Comparison of ENCODE assay signal across 20 cellular contexts in genomic region chr13:112947796-112948195, GRCh38. TPM values are rescaled to one million over a fixed set of nuclear protein-coding genes. Genes with fewer than 3 reads are reported as not detected.
DNase-seq lines count a peak whose midpoint lies in the region; FAIRE-seq and TF ChIP-seq lines count a peak whose summit lies in the region.
"Had no signal": no experiment of that assay in that cellular context is flagged by ENCODE, and none has a peak within 500 bp of the region (broad histone marks: within the 10 kb centered on the region; RNA-seq: fewer than 3 reads in every experiment).

No MANE protein-coding gene starts in this region.

- no CpG with 5 or more reads among the region's 4 CpGs for WGBS in trophoblast cell (ENCODE audit: extremely low coverage, insufficient coverage, insufficient read length)

- no peak overlapping the region for H4K91ac ChIP-seq in trophoblast cell (ENCODE audit: low read depth, low read length)

- no peak overlapping the region for H3K14ac ChIP-seq in trophoblast cell (ENCODE audit: low read length)

- H3K4me3 ChIP-seq in trophoblast cell (ENCODE audit: low read depth, low read length) (no peak overlapping the region), colonic mucosa (no peak overlapping the region)
- H3K4me3 ChIP-seq: BLaER1 treated with 17β-estradiol and CSF1 and Interleukin-3, amounts not matched to agents 10 nM and 100 nM; K562 had no signal

- no peak overlapping the region for H3K4me2 ChIP-seq in trophoblast cell (ENCODE audit: low read length)
- H3K4me2 ChIP-seq: BLaER1 treated with 17β-estradiol and CSF1 and Interleukin-3, amounts not matched to agents 10 nM and 100 nM had no signal

- H3K9me3 ChIP-seq in trophoblast cell (ENCODE audit: insufficient read depth, low read depth, low read length) = peaks cover 7% of the 10 kb centered on the region
- no peaks in the 10 kb centered on the region for H3K9me3 ChIP-seq in colonic mucosa

- H3K4me1 ChIP-seq in trophoblast cell (ENCODE audit: control insufficient read depth in 1 of 2, insufficient read depth in 2 of 2, low read length in 2 of 2) = peaks cover 3 to 5% of the 10 kb centered on the region in 2 experiments
- no peaks in the 10 kb centered on the region for H3K4me1 ChIP-seq in colonic mucosa

- in situ Hi-C loops in G401 (cut with HindIII; ENCODE audit: low sequenced_read_pairs) = no loop called here

- H3K4ac ChIP-seq in trophoblast cell (ENCODE audit: low read depth, low read length) = no peak overlapping the region

- H3K27ac ChIP-seq in trophoblast cell (ENCODE audit: low read depth, low read length) (no peak overlapping the region), colonic mucosa (no peak overlapping the region)
- H3K27ac ChIP-seq: BLaER1 treated with 17β-estradiol and CSF1 and Interleukin-3, amounts not matched to agents 10 nM and 100 nM had no signal

- H2AFZ ChIP-seq in trophoblast cell (ENCODE audit: insufficient read depth, low read length, poor library complexity) = no peak overlapping the region

- no peak for TF ChIP-seq CTCF in colonic mucosa (IDR thresholded peaks at IDR 0.05)

- H3K27me3 ChIP-seq in trophoblast cell (ENCODE audit: insufficient read depth, low read length) (no peaks in the 10 kb centered on the region), colonic mucosa (no peaks in the 10 kb centered on the region)

- FAIRE-seq in urothelium cell line (lab: Jason Lieb, UNC) = peak; percentile 23
- FAIRE-seq: G401.6, GM12891, H1, K562 had no signal

- DNase-seq in G401 (ENCODE audit: low spot score) (peak; percentile 80), islet precursor cell (peak; percentile 48), trophoblast cell (no peak), urothelium cell line (ENCODE audit: low spot score) (no peak), HuH-7.5 (ENCODE audit: low spot score) (no peak), colonic mucosa (no peak), HuH-7 (ENCODE audit: low spot score) (no peak)
- DNase-seq: Calu3; CD8-positive, alpha-beta T cell; DMS 273 treated with DMSO at 0.1 percent for 48 hours; DMS53; DND-41; EL; H9; IMR-90 had no signal

- no peak overlapping the region for H2AK5ac ChIP-seq in trophoblast cell (ENCODE audit: low read length)

- no peaks in the 10 kb centered on the region for H3K79me1 ChIP-seq in trophoblast cell (ENCODE audit: low read length)

- H4K8ac ChIP-seq in trophoblast cell (ENCODE audit: low read depth, low read length) = no peak overlapping the region

- peak overlapping the region; percentile 84 for H3K23ac ChIP-seq in trophoblast cell (ENCODE audit: low read length)

- H3K79me2 ChIP-seq in trophoblast cell (ENCODE audit: control insufficient read depth, insufficient read depth, low read length, poor library complexity) = no peaks in the 10 kb centered on the region

- no peak overlapping the region for H2BK5ac ChIP-seq in trophoblast cell (ENCODE audit: low read depth, low read length, poor library complexity)

- H3K36me3 ChIP-seq in trophoblast cell (ENCODE audit: control insufficient read depth in 1 of 2, insufficient read depth in 2 of 2, low read length in 2 of 2) (no peaks in the 10 kb centered on the region), colonic mucosa (no peaks in the 10 kb centered on the region)
- H3K36me3 ChIP-seq: BLaER1 treated with 17β-estradiol and CSF1 and Interleukin-3, amounts not matched to agents 10 nM and 100 nM had no signal

- peak overlapping the region; percentile 50 for H3K9ac ChIP-seq in trophoblast cell (ENCODE audit: low read length)
- no peak overlapping the region for H3K9ac ChIP-seq in colonic mucosa (ENCODE audit: low read depth in 2 of 2, low read length in 2 of 2)
- H3K9ac ChIP-seq: BLaER1 treated with 17β-estradiol and CSF1 and Interleukin-3, amounts not matched to agents 10 nM and 100 nM had no signal

- intact Hi-C loops in colonic mucosa (cut with DNase I) = no loop called here

- H2BK12ac ChIP-seq in trophoblast cell (ENCODE audit: low read length) = no peak overlapping the region

- H4K12ac ChIP-seq in trophoblast cell (ENCODE audit: low read depth, low read length) = no peak overlapping the region

- no peak overlapping the region for H2BK120ac ChIP-seq in trophoblast cell (ENCODE audit: insufficient read depth, low read length, poor library complexity)

- H3K18ac ChIP-seq in trophoblast cell (ENCODE audit: low read length) = no peak overlapping the region

RNA-seq across cellular contexts. Expression of gene MCF2L, which starts 21.2 kb away (rescaled TPM):
- 2.8 and 4.7 TPM in 2 replicates for total RNA-seq in G401 (2014; rRNA removed; shearing (Covaris generic))
- 0.68 and 0.77 TPM in 2 replicates for polyA plus RNA-seq in trophoblast cell (2013)
- total RNA-seq in colonic mucosa = 10 to 100 TPM; 45.0 to 88.3 TPM
- polyA plus RNA-seq: IMR-90 had no signal

Comparison
In these comparisons a context has a peak if more than half of its experiments do, and no peak if none do; other contexts are left out.
1. DNase-seq: peak in G401 (single experiment) and islet precursor cell (single experiment); none in trophoblast cell (0 of 2), urothelium cell line (single experiment), HuH-7.5 (single experiment), colonic mucosa (single experiment) and HuH-7 (single experiment).